Comparison of ENCODE assay signal across 8 cellular contexts in the genomic region with DNA sequence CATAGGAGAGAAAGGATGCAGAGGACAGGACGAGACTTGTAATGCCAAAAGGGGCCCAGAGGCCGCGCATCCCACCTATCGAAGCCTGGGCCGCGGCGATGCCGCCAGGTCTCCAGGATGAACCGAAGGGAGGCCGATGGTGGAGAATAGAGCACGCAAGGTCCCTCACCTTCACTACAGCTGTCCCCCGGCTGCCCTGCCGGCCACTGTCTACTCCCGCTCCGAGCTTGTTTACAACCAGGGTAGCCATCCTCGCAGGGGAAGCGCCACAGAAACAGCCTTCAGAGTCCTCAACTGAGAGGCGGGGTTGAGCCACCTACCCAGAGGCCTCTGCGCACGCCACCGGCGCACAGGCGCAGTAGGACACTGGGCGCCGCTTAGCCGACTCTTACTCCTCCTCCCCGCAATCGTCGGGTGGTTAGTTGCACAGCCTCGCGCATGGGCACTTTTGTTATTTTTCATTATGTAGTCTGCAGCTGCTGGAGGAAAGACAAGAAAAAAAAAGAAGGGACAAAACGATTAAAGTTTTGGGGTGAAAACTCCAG. TPM values are rescaled to one million over a fixed set of nuclear protein-coding genes. Genes with fewer than 3 reads are reported as not detected.
DNase-seq lines count a peak whose midpoint lies in the region; ATAC-seq and TF ChIP-seq lines count a peak whose summit lies in the region.

A gene (minus strand): TSS at position 309 of the 545 bp plus-strand sequence. CDS start 59 bp downstream, at position 250.

- DNase-seq in DMS 273 (lab: John Stamatoyannopoulos, UW; ENCODE audit: unreplicated experiment) (peak; percentile 96), HuH-7 (ENCODE audit: low spot score) (peak; percentile 59), epithelial cell of esophagus (ENCODE audit: low read depth) (peak; percentile 95), mucosa of gallbladder (ENCODE audit: low spot score) (peak; percentile 94)
- peak; percentile 91 for DNase-seq in activated CD8-positive, alpha-beta memory T cell treated with anti-CD3 and anti-CD28 coated beads, Interleukin-2, amount 50 U/mL, for 48 hours
- DNase-seq in stimulated activated CD8-positive, alpha-beta memory T cell treated with anti-CD3 and anti-CD28 coated beads, Interleukin-4, amount 100 ng/mL, for 24 hours (ENCODE audit: low read depth), result peak; percentile 85

- peak; percentile 5; the same call in 1 of the 2 replicates for TF ChIP-seq CTCF in OCI-LY1 (IDR thresholded peaks at IDR 0.05; ENCODE audit: low read length)
- no peak for TF ChIP-seq CTCF in epithelial cell of esophagus (IDR thresholded peaks at IDR 0.05; ENCODE audit: insufficient read depth, low read depth, low read length, missing control alignments)

- H3K36me3 ChIP-seq in OCI-LY1 (ENCODE audit: insufficient read depth, low read length), result no peaks in the 10 kb centered on the region; the same call in 1 of the 2 replicates

- no peaks in the 10 kb centered on the region for H3K9me2 ChIP-seq in OCI-LY1 (ENCODE audit: low read depth, low read length)

- ATAC-seq in GM21526 (IDR thresholded peaks at IDR 0.05; ENCODE audit: low FRiP score, unreplicated experiment), result peak; percentile 94

- H3K4me2 ChIP-seq in OCI-LY1 (ENCODE audit: low read length), result peak within 1 kb of the TSS; percentile 83

- H2AFZ ChIP-seq in OCI-LY1 (ENCODE audit: low read length), result peak within 1 kb of the TSS; percentile 56; the same call in 1 of the 2 replicates

- peak within 1 kb of the TSS; percentile 93 for H3K9ac ChIP-seq in OCI-LY1 (ENCODE audit: low read length)

- peak within 1 kb of the TSS; percentile 94 for H3K4me3 ChIP-seq in OCI-LY1 (ENCODE audit: low read depth, low read length, poor library complexity, severe bottlenecking)
- peak within 1 kb of the TSS; percentile 97 for H3K4me3 ChIP-seq in epithelial cell of esophagus (ENCODE audit: low read length)

- H3K79me2 ChIP-seq in OCI-LY1 (ENCODE audit: insufficient read depth, low read length), result peaks cover 59% of the 10 kb centered on the region

- no peaks in the 10 kb centered on the region for H4K20me1 ChIP-seq in OCI-LY1 (ENCODE audit: insufficient read depth, low read length)

- H3K27ac ChIP-seq in OCI-LY1 (ENCODE audit: low read depth, low read length, poor library complexity, severe bottlenecking), result peak within 1 kb of the TSS; percentile 74

- H3K27me3 ChIP-seq in OCI-LY1 (ENCODE audit: insufficient read depth, low read length), result no peaks in the 10 kb centered on the region

- H3K9me3 ChIP-seq in OCI-LY1 (ENCODE audit: low read length), result no peaks in the 10 kb centered on the region

- no peaks in the 10 kb centered on the region for H3F3A ChIP-seq in OCI-LY1 (ENCODE audit: insufficient read depth, low read length)

- H3K4me1 ChIP-seq in OCI-LY1 (ENCODE audit: insufficient read depth, low read length, severe bottlenecking), result peaks cover 38% of the 10 kb centered on the region

RNA-seq across cellular contexts. Expression of the gene that starts here (rescaled TPM):
- 15.7 TPM for total RNA-seq in mucosa of gallbladder

Comparison
In these comparisons a context has a peak if more than half of its experiments do, and no peak if none do; other contexts are left out.
1. Peak in every context shown above with its lines: DNase-seq, ATAC-seq, H3K4me3 ChIP-seq and H3K27ac ChIP-seq.